18 cellular contexts compared by ENCODE assay signal in the genomic region with DNA sequence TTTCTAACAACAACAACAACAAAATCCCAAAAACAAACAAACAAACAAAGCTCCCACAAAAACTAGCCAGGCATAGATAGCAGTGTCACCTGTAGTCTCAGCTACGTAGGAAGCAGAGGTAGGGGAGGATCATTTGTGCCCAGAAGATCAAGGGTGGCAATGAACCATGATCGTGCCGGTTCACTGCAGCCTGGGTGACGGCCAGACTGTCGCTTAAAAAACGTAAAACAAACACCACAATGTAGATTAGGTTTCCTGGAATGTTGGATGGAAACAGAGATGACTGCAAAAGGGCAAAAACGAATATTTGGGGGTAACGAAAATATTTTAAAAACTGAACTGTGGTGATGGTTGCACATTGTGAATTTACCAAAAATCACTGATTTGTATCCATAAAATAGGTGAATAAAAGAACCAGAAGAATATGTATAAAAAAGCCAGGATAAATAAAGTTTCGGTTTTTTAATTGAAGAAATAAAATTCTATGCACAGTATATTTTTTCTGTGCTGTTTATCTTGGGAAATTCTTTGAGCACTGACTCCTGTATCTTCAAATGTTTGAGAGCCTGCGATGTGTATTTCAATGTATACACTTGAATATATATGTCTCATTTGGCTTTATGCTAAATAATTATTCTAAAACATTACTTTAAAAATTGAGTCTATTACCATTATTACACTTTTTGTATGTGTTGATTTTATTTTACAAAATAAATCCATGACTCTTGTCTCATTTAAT.
DNase-seq lines count a peak whose midpoint lies in the region; ATAC-seq and TF ChIP-seq lines count a peak whose summit lies in the region.
"Had no signal": no experiment of that assay in that cellular context is flagged by ENCODE, and none has a peak within 500 bp of the region (broad histone marks: within the 10 kb centered on the region; RNA-seq: fewer than 3 reads in every experiment).

No MANE protein-coding gene starts in this region.

- no peak for TF ChIP-seq RAD21 in IMR-90 (IDR thresholded peaks at IDR 0.05; ENCODE audit: low read length)

- no peaks in the 10 kb centered on the region for H3F3A ChIP-seq in PC-9 (ENCODE audit: insufficient read depth, low read depth)

- H3K4me1 ChIP-seq in BLaER1 (peaks cover 8% of the 10 kb centered on the region; the same call in 1 of the 2 replicates), IMR-90 (ENCODE audit: control insufficient read depth, insufficient read depth, low read length) (no peaks in the 10 kb centered on the region), PC-9 (replicated peaks; ENCODE audit: insufficient read depth) (no peaks in the 10 kb centered on the region), SJCRH30 (no peaks in the 10 kb centered on the region)

- DNase-seq in IMR-90, result no peak
- no peak for DNase-seq in PC-9
- peak; percentile 61 for DNase-seq in kidney tubule cell (ENCODE audit: low spot score)
- DNase-seq in SJCRH30, result no peak
- no peak for DNase-seq in NCI-H748 (lab: John Stamatoyannopoulos, UW; ENCODE audit: unreplicated experiment)
- no peak for DNase-seq in germinal center (ENCODE audit: low spot score)
- DNase-seq: CD4-positive, alpha-beta T cell; GF-D8; KG1; MG63; NCI-H1417; NCI-H1930; NCI-H526; Right ventricle myocardium superior had no signal

- H2AFZ ChIP-seq in IMR-90 (replicated peaks; ENCODE audit: low read length, poor library complexity) (no peak overlapping the region), PC-9 (peak overlapping the region; percentile 53; the same call in 1 of the 2 replicates)

- no peak overlapping the region for H2AK5ac ChIP-seq in IMR-90 (ENCODE audit: low read depth, low read length)

- H3K79me2 ChIP-seq in PC-9 (ENCODE audit: low read depth), result no peaks in the 10 kb centered on the region

- H2BK20ac ChIP-seq in IMR-90 (ENCODE audit: low read depth, low read length), result no peak overlapping the region

- intact Hi-C loops in IMR-90 (cut with micrococcal nuclease), result no loop called here
- intact Hi-C loops in PC-9 (cut with micrococcal nuclease; ENCODE audit: unreplicated experiment), result no loop called here

- POLR2A ChIA-PET in IMR-90 (lab: Charles Lee; ENCODE audit: unreplicated experiment), result no interaction called here
- POLR2A ChIA-PET in PC-9 (lab: Charles Lee; ENCODE audit: unreplicated experiment), result no interaction called here

- dilution Hi-C loops in IMR-90 (cut with HindIII; ENCODE audit: low sequenced_read_pairs, unreplicated experiment), result no loop called here

- no CpG with 5 or more reads among the region's 10 CpGs for WGBS in IMR-90 (ENCODE audit: extremely low coverage in 2 of 2, insufficient read length in 1 of 2), 2 experiments

- BruUV-seq in IMR-90 (replicated peaks; lab: Mats Ljungman, UMichigan), result no TSS peak
- BruUV-seq in PC-9 (replicated peaks; lab: Mats Ljungman, UMichigan), result no TSS peak

- no peak overlapping the region for H3K56ac ChIP-seq in IMR-90 (ENCODE audit: extremely low read depth, insufficient read depth, low read length)

- H2BK15ac ChIP-seq in IMR-90 (ENCODE audit: low read depth, low read length), result no peak overlapping the region

- H3K9me2 ChIP-seq in PC-9 (ENCODE audit: insufficient read depth), result no peaks in the 10 kb centered on the region

- H2AK9ac ChIP-seq in IMR-90 (replicated peaks; ENCODE audit: low read depth, low read length, poor library complexity), result no peak overlapping the region

- H3K79me1 ChIP-seq in IMR-90 (ENCODE audit: low read depth in 1 of 2, low read length in 2 of 2), result no peaks in the 10 kb centered on the region

- no peak overlapping the region for H4K91ac ChIP-seq in IMR-90 (ENCODE audit: insufficient read depth, low read depth, low read length)

- ATAC-seq in IMR-90 (ENCODE audit: low read depth) (0 out of 2 replicates have a peak, but pooled peaks have one; percentile 24), GM18870 (IDR thresholded peaks at IDR 0.05; ENCODE audit: unreplicated experiment) (no peak)
- ATAC-seq: SK-N-SH treated with all-trans-retinoic acid at 6 μM for 48 hours had no signal

- H3K18ac ChIP-seq in IMR-90 (ENCODE audit: low read depth, low read length), result no peak overlapping the region

- CTCF ChIA-PET in IMR-90 (lab: Yijun Ruan, JAX), result no interaction called here
- CTCF ChIA-PET in PC-9 (lab: Charles Lee), result no interaction called here

- no peak overlapping the region for H3K23ac ChIP-seq in IMR-90 (ENCODE audit: low read depth, low read length)

- no peak for TF ChIP-seq POLR2A in IMR-90 (IDR thresholded peaks at IDR 0.05; ENCODE audit: low read depth, low read length)

- H2BK5ac ChIP-seq in IMR-90 (ENCODE audit: low read depth, low read length, poor library complexity, severe bottlenecking), result peak overlapping the region; percentile 39

- H3K27me3 ChIP-seq in BLaER1 (no peaks in the 10 kb centered on the region), IMR-90 (ENCODE audit: control insufficient read depth, insufficient read depth, low read length) (no peaks in the 10 kb centered on the region), PC-9 (ENCODE audit: insufficient read depth, low read depth) (no peaks in the 10 kb centered on the region), SJCRH30 (no peaks in the 10 kb centered on the region)
- H3K27me3 ChIP-seq: MG63 had no signal

- H3K36me3 ChIP-seq in BLaER1 (no peaks in the 10 kb centered on the region), IMR-90 (ENCODE audit: control insufficient read depth, insufficient read depth, low read length) (no peaks in the 10 kb centered on the region), PC-9 (ENCODE audit: low read depth) (no peaks in the 10 kb centered on the region), SJCRH30 (no peaks in the 10 kb centered on the region)
- H3K36me3 ChIP-seq: MG63 had no signal

- H3K27ac ChIP-seq in BLaER1 (no peak overlapping the region), IMR-90 (ENCODE audit: insufficient read depth, low read length) (no peak overlapping the region), PC-9 (no peak overlapping the region), SJCRH30 (no peak overlapping the region; the same call in 1 of the 2 replicates)
- H3K27ac ChIP-seq: HL-60 had no signal

- H4K8ac ChIP-seq in IMR-90 (ENCODE audit: low read depth in 2 of 2, low read length in 2 of 2), result peak overlapping the region in 1 of 2 experiments; percentile 33; a peak in 1 of 4 replicates

- TF ChIP-seq CTCF in IMR-90 (conservative IDR thresholded peaks at IDR 0.05; ENCODE audit: low read depth, low read length) (no peak), PC-9 (conservative IDR thresholded peaks at IDR 0.05) (no peak)

- H3K4me2 ChIP-seq in BLaER1 (0 out of 2 replicates have a peak overlapping the region, but pooled peaks have one; percentile 7), IMR-90 (ENCODE audit: low read depth, low read length) (no peak overlapping the region; the same call in 1 of the 2 replicates), PC-9 (no peak overlapping the region)

- H2BK120ac ChIP-seq in IMR-90 (ENCODE audit: low read depth, low read length), result no peak overlapping the region

- H4K5ac ChIP-seq in IMR-90 (ENCODE audit: low read depth, low read length), result no peak overlapping the region

- H3K4ac ChIP-seq in IMR-90 (ENCODE audit: low read depth, low read length), result no peak overlapping the region

- no peak overlapping the region for H3K9ac ChIP-seq in BLaER1
- H3K9ac ChIP-seq in IMR-90 (ENCODE audit: low read depth, low read length), result no peak overlapping the region

- H4K20me1 ChIP-seq in BLaER1 (no peaks in the 10 kb centered on the region), IMR-90 (ENCODE audit: insufficient read depth, low read length) (no peaks in the 10 kb centered on the region), PC-9 (ENCODE audit: insufficient read depth) (no peaks in the 10 kb centered on the region)

- H3K9me3 ChIP-seq in BLaER1 (no peaks in the 10 kb centered on the region), IMR-90 (ENCODE audit: control insufficient read depth, insufficient read depth, low read length) (no peaks in the 10 kb centered on the region), PC-9 (ENCODE audit: insufficient read depth, low read depth) (no peaks in the 10 kb centered on the region), SJCRH30 (replicated peaks) (no peaks in the 10 kb centered on the region)
- H3K9me3 ChIP-seq: MG63 had no signal

- no peak overlapping the region for H3K14ac ChIP-seq in IMR-90 (replicated peaks; ENCODE audit: low read depth, low read length)

- no peaks in the 10 kb centered on the region for H3K9me1 ChIP-seq in IMR-90 (ENCODE audit: insufficient read depth, low read length)

- no peak overlapping the region for H3K4me3 ChIP-seq in BLaER1
- H3K4me3 ChIP-seq in IMR-90 (ENCODE audit: insufficient read depth, low read depth, low read length), result no peak overlapping the region
- H3K4me3 ChIP-seq in PC-9, result no peak overlapping the region
- H3K4me3 ChIP-seq in SJCRH30, result no peak overlapping the region
- H3K4me3 ChIP-seq: MG63 had no signal

- in situ Hi-C loops in IMR-90 (cut with MboI; ENCODE audit: low sequenced_read_pairs), result no loop called here

TF ChIP-seq in IMR-90, 13 proteins besides CTCF, POLR2A, EP300 and RAD21:
- TF ChIP-seq NFE2L2 (IDR thresholded peaks at IDR 0.05; ENCODE audit: low read depth, low read length), result no peak
- TF ChIP-seq, protein P1, sequence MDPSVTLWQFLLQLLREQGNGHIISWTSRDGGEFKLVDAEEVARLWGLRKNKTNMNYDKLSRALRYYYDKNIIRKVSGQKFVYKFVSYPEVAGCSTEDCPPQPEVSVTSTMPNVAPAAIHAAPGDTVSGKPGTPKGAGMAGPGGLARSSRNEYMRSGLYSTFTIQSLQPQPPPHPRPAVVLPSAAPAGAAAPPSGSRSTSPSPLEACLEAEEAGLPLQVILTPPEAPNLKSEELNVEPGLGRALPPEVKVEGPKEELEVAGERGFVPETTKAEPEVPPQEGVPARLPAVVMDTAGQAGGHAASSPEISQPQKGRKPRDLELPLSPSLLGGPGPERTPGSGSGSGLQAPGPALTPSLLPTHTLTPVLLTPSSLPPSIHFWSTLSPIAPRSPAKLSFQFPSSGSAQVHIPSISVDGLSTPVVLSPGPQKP (IDR thresholded peaks at IDR 0.05; ENCODE audit: borderline replicate concordance, low read depth, low read length), result no peak
- no peak for TF ChIP-seq SMC3 (IDR thresholded peaks at IDR 0.05; ENCODE audit: low read depth, low read length)
- TF ChIP-seq, protein P2, sequence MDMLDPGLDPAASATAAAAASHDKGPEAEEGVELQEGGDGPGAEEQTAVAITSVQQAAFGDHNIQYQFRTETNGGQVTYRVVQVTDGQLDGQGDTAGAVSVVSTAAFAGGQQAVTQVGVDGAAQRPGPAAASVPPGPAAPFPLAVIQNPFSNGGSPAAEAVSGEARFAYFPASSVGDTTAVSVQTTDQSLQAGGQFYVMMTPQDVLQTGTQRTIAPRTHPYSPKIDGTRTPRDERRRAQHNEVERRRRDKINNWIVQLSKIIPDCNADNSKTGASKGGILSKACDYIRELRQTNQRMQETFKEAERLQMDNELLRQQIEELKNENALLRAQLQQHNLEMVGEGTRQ (IDR thresholded peaks at IDR 0.05; ENCODE audit: low read depth, low read length), result no peak
- no peak for TF ChIP-seq RFX5 (IDR thresholded peaks at IDR 0.05; ENCODE audit: low read depth, low read length)
- TF ChIP-seq CEBPB (IDR thresholded peaks at IDR 0.05; ENCODE audit: low read depth, low read length), result no peak
TF ChIP-seq in IMR-90: peak in this region for 0.
